Comparison of ENCODE assay signal across 11 cellular contexts in genomic region chr2:186771850-186772463, GRCh38.
DNase-seq lines count a peak whose midpoint lies in the region; ATAC-seq and TF ChIP-seq lines count a peak whose summit lies in the region.
"Had no signal": no experiment of that assay in that cellular context is flagged by ENCODE, and none has a peak within 500 bp of the region (broad histone marks: within the 10 kb centered on the region; RNA-seq: fewer than 3 reads in every experiment).

No MANE protein-coding gene starts in this region.

- no peaks in the 10 kb centered on the region for H3K27me3 ChIP-seq in A673 (replicated peaks; ENCODE audit: insufficient read depth, low read depth, low read length, poor library complexity)

- TF ChIP-seq CTCF in MCF 10A (IDR thresholded peaks at IDR 0.05; ENCODE audit: unreplicated experiment) (no peak), osteocyte (IDR thresholded peaks at IDR 0.05) (no peak), A673 (conservative IDR thresholded peaks at IDR 0.05; ENCODE audit: low read depth, low read length) (no peak)

- peak; percentile 55 for DNase-seq in M059J (ENCODE audit: low read depth)
- DNase-seq in MCF 10A (ENCODE audit: unreplicated experiment), result peak; percentile 59
- no peak for DNase-seq in osteocyte (ENCODE audit: extremely low spot score, unreplicated experiment)
- no peak for DNase-seq in left cardiac atrium
- DNase-seq in A673 (ENCODE audit: low spot score), result no peak
- no peak for DNase-seq in effector CD8-positive, alpha-beta T cell (lab: John Stamatoyannopoulos, UW)
- DNase-seq: activated B cell treated with CpG ODN at 0.5 μM for 24 hours; CD8-positive, alpha-beta memory T cell; NK-92 treated with Interleukin-12 subunit alpha and Interleukin-12 subunit beta, amount 100 ng/mL, for 24 hours; substantia nigra had no signal

- H3K36me3 Mint-ChIP-seq in MCF 10A (ENCODE audit: insufficient read depth, unreplicated experiment) (no peaks in the 10 kb centered on the region), osteocyte (ENCODE audit: unreplicated experiment) (peaks cover 3% of the 10 kb centered on the region)
- H3K36me3 Mint-ChIP-seq: CD8-positive, alpha-beta memory T cell had no signal

- H3K27me3 Mint-ChIP-seq in MCF 10A (ENCODE audit: insufficient read depth, unreplicated experiment) (no peaks in the 10 kb centered on the region), osteocyte (ENCODE audit: unreplicated experiment) (peaks cover 9% of the 10 kb centered on the region)
- H3K27me3 Mint-ChIP-seq: activated B cell treated with CpG ODN at 0.5 μM for 24 hours had no signal

- H3K4me3 Mint-ChIP-seq in MCF 10A (ENCODE audit: unreplicated experiment) (no peak overlapping the region), osteocyte (ENCODE audit: unreplicated experiment) (no peak overlapping the region)
- H3K4me3 Mint-ChIP-seq: activated B cell treated with CpG ODN at 0.5 μM for 24 hours; CD8-positive, alpha-beta memory T cell had no signal

- no peak overlapping the region for H3K4me3 ChIP-seq in A673 (ENCODE audit: low read depth, low read length, poor library complexity, severe bottlenecking)

- CTCF ChIA-PET in MCF 10A (lab: Yijun Ruan, JAX) (interaction anchor here (0.5 to 1.3 kb wide), 3 partner anchors 10 to 129 kb away, joined by 3 to 4 read pairs (median 3); no protein-coding TSS in a partner anchor), A673 (lab: Charles Lee) (no interaction called here)

- no peaks in the 10 kb centered on the region for H3K36me3 ChIP-seq in A673 (ENCODE audit: insufficient read depth, low read length, poor library complexity, severe bottlenecking)

- H3K4me1 Mint-ChIP-seq in MCF 10A (ENCODE audit: insufficient read depth, unreplicated experiment) (peaks cover 10% of the 10 kb centered on the region), osteocyte (ENCODE audit: unreplicated experiment) (peaks cover 22% of the 10 kb centered on the region)
- H3K4me1 Mint-ChIP-seq: activated B cell treated with CpG ODN at 0.5 μM for 24 hours; CD8-positive, alpha-beta memory T cell had no signal

- no peaks in the 10 kb centered on the region for H3K4me1 ChIP-seq in A673 (ENCODE audit: insufficient read depth, low read length, poor library complexity, severe bottlenecking)

- POLR2A ChIA-PET in MCF 10A (lab: Yijun Ruan, JAX), result interaction anchor here (1.2 kb wide), 1 partner anchor 21 kb away, joined by 3 read pairs; no protein-coding TSS in a partner anchor
- POLR2A ChIA-PET in A673 (lab: Charles Lee; ENCODE audit: low non-redundant PET), result no interaction called here

- peak; percentile 18 for ATAC-seq in GM18909 (IDR thresholded peaks at IDR 0.05; ENCODE audit: poor library complexity, unreplicated experiment)
- ATAC-seq in left cardiac atrium, result no peak

- H3K9me3 Mint-ChIP-seq in MCF 10A (ENCODE audit: unreplicated experiment) (peaks cover 10% of the 10 kb centered on the region), osteocyte (ENCODE audit: unreplicated experiment) (peaks cover 23% of the 10 kb centered on the region)

- intact Hi-C loops in MCF 10A (cut with micrococcal nuclease) (no loop called here), left cardiac atrium (cut with DNase I) (no loop called here), A673 (cut with micrococcal nuclease; ENCODE audit: unreplicated experiment) (no loop called here)

- no peaks in the 10 kb centered on the region for H3K9me3 ChIP-seq in A673 (ENCODE audit: low read depth, low read length, poor library complexity, severe bottlenecking)

- BruUV-seq in MCF 10A (replicated peaks; lab: Mats Ljungman, UMichigan) (no TSS peak), A673 (replicated peaks; lab: Mats Ljungman, UMichigan) (no TSS peak)

- H3K27ac Mint-ChIP-seq in MCF 10A (ENCODE audit: low read depth, unreplicated experiment) (no peak overlapping the region), osteocyte (ENCODE audit: unreplicated experiment) (peak overlapping the region; percentile 35)
- H3K27ac Mint-ChIP-seq: activated B cell treated with CpG ODN at 0.5 μM for 24 hours; CD8-positive, alpha-beta memory T cell had no signal

- H3K27ac ChIP-seq in A673 (ENCODE audit: low read depth, low read length, poor library complexity, severe bottlenecking), result no peak overlapping the region

Comparison
In these comparisons a context has a peak if more than half of its experiments do, and no peak if none do; other contexts are left out.
1. DNase-seq: peak in M059J (single experiment) and MCF 10A (single experiment); none in osteocyte (single experiment), left cardiac atrium (single experiment), A673 (single experiment) and effector CD8-positive, alpha-beta T cell (single experiment).